12 cellular contexts compared by ENCODE assay signal in the genomic region with DNA sequence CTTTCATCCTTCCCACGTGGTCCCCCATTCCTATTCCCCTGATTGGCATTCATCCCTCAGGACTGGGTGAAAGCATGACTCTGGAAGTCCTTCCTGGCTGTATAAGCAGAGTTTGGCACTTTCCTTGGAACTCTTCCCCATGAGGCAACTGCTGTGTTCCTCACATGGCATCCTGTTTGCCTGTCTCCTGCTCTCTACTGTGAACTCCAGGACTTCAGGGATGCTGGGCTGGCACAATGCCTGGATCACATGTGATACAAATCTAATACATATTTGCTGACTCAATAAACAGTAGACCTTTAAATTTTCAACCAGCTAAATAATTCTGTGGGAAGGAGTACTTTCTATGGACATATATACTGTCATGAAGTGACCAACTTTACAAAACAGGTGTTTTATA. TPM values are rescaled to one million over a fixed set of nuclear protein-coding genes. Genes with fewer than 3 reads are reported as not detected.
DNase-seq lines count a peak whose midpoint lies in the region; ATAC-seq and TF ChIP-seq lines count a peak whose summit lies in the region.
"Had no signal": no experiment of that assay in that cellular context is flagged by ENCODE, and none has a peak within 500 bp of the region (broad histone marks: within the 10 kb centered on the region; RNA-seq: fewer than 3 reads in every experiment).

No MANE protein-coding gene starts in this region.

- H3K27me3 ChIP-seq in GM23248 (replicated peaks; ENCODE audit: insufficient read depth) (no peaks in the 10 kb centered on the region), gastrocnemius medialis (no peaks in the 10 kb centered on the region), A673 (replicated peaks; ENCODE audit: insufficient read depth, low read depth, low read length, poor library complexity) (no peaks in the 10 kb centered on the region)

- peaks cover 12% of the 10 kb centered on the region; the same call in 1 of the 2 replicates for H3F3A ChIP-seq in GM23248 (ENCODE audit: insufficient read depth)

- BruUV-seq in A673 (replicated peaks; lab: Mats Ljungman, UMichigan), result no TSS peak

- intact Hi-C loops in gastrocnemius medialis (cut with DNase I; ENCODE audit: low total_unique reads), result loop anchor here (5.0 kb wide), 2 partner anchors 246 to 356 kb away; a partner anchor contains a TSS
- intact Hi-C loops in A673 (cut with micrococcal nuclease; ENCODE audit: unreplicated experiment), result no loop called here

- POLR2A ChIA-PET in A673 (lab: Charles Lee; ENCODE audit: low non-redundant PET), result no interaction called here

- no peaks in the 10 kb centered on the region for H3K9me2 ChIP-seq in GM23248 (ENCODE audit: insufficient read depth)

- H3K9me3 ChIP-seq in GM23248 (ENCODE audit: low read depth), result no peaks in the 10 kb centered on the region
- H3K9me3 ChIP-seq in gastrocnemius medialis, result no peaks in the 10 kb centered on the region
- H3K9me3 ChIP-seq in A673 (ENCODE audit: low read depth, low read length, poor library complexity, severe bottlenecking), result no peaks in the 10 kb centered on the region

- peak overlapping the region; percentile 5 for H3K4me2 ChIP-seq in GM23248 (ENCODE audit: unreplicated experiment)

- in situ Hi-C loops in GM23248 (cut with MboI), result loop anchor here (25.0 kb wide), 2 partner anchors 361 to 886 kb away; a partner anchor contains a TSS
- in situ Hi-C loops in gastrocnemius medialis (cut with MboI; ENCODE audit: low sequenced_read_pairs in 4 of 4), result loop anchor here in 1 of 4 donors (10.0 kb wide), 1 partner anchor 47 kb away; a partner anchor contains a TSS

- H3K27ac ChIP-seq in GM23248 (no peak overlapping the region), gastrocnemius medialis (peak overlapping the region; percentile 79 to 90 (median 84)), A673 (ENCODE audit: low read depth, low read length, poor library complexity, severe bottlenecking) (no peak overlapping the region)

- WGBS in GM23248 (ENCODE audit: low coverage in 1 of 2, low lambda C conversion rate in 2 of 2, missing lambda C conversion rate in 2 of 2), 2 experiments, result 31 to 69% methylated on average over 1 of the region's 1 CpG

- H3K4me3 ChIP-seq in GM23248, result no peak overlapping the region
- no peak overlapping the region for H3K4me3 ChIP-seq in gastrocnemius medialis
- no peak overlapping the region for H3K4me3 ChIP-seq in A673 (ENCODE audit: low read depth, low read length, poor library complexity, severe bottlenecking)

- no peak for TF ChIP-seq POLR2A in gastrocnemius medialis (IDR thresholded peaks at IDR 0.05)

- DNase-seq in GM23248 (peak; percentile 72), fibroblast of peridontal ligament (ENCODE audit: extremely low read depth) (peak; percentile 71), gastrocnemius medialis (peak; percentile 61 to 67), A673 (ENCODE audit: low spot score) (no peak), hippocampal formation (lab: John Stamatoyannopoulos, UW) (no peak)
- no peak for DNase-seq in activated T-cell treated with anti-CD3 and anti-CD28 coated beads, Interleukin-2, amount 50 U/mL, for 48 hours
- DNase-seq in stimulated activated CD4-positive, alpha-beta T cell treated with anti-CD3 and anti-CD28 coated beads, Interleukin-4, amount 100 ng/mL, for 24 hours, result no peak
- DNase-seq: activated T-cell treated with anti-CD3 and anti-CD28 coated beads, Interleukin-2, amount 50 U/mL, for 24 hours; anterior cingulate cortex; GOT3; NCI-H187 had no signal

- ATAC-seq in SK-N-SH treated with all-trans-retinoic acid at 6 μM for 48 hours, result peak; percentile 60
- ATAC-seq in gastrocnemius medialis, result peak; percentile 24 to 51

- H3K9ac ChIP-seq in GM23248, result no peak overlapping the region

- no peaks in the 10 kb centered on the region for H4K20me1 ChIP-seq in GM23248 (ENCODE audit: insufficient read depth)

- CTCF ChIA-PET in A673 (lab: Charles Lee), result no interaction called here

- TF ChIP-seq CTCF in gastrocnemius medialis (IDR thresholded peaks at IDR 0.05 in 4 of 5, conservative IDR thresholded peaks at IDR 0.05 in 1 of 5), result no peak
- TF ChIP-seq CTCF in A673 (conservative IDR thresholded peaks at IDR 0.05; ENCODE audit: low read depth, low read length), result no peak

- no peaks in the 10 kb centered on the region for H3K79me2 ChIP-seq in GM23248 (ENCODE audit: insufficient read depth)

- H3K4me1 ChIP-seq in GM23248 (ENCODE audit: insufficient read depth) (peaks cover 16% of the 10 kb centered on the region), gastrocnemius medialis (peaks cover 36 to 38% of the 10 kb centered on the region in 2 donors), A673 (ENCODE audit: insufficient read depth, low read length, poor library complexity, severe bottlenecking) (no peaks in the 10 kb centered on the region)

- H2AFZ ChIP-seq in GM23248, result no peak overlapping the region

- no peaks in the 10 kb centered on the region for H3K36me3 ChIP-seq in GM23248 (ENCODE audit: low read depth)
- H3K36me3 ChIP-seq in gastrocnemius medialis, result no peaks in the 10 kb centered on the region
- H3K36me3 ChIP-seq in A673 (ENCODE audit: insufficient read depth, low read length, poor library complexity, severe bottlenecking), result peaks cover 22% of the 10 kb centered on the region

TF ChIP-seq in SK-N-SH treated with all-trans-retinoic acid at 6 μM for 48 hours, 23 proteins besides CTCF, POLR2A, EP300 and RAD21:
- TF ChIP-seq RARB (CRISPR knock-in tag; IDR thresholded peaks at IDR 0.05) (peak; percentile 30; the same call in 1 of the 2 replicates), TOX (CRISPR knock-in tag; IDR thresholded peaks at IDR 0.05; ENCODE audit: borderline replicate concordance) (peak; percentile 57; the same call in 1 of the 2 replicates), PPARA (CRISPR knock-in tag; IDR thresholded peaks at IDR 0.05; ENCODE audit: borderline replicate concordance) (no peak), OSR1 (CRISPR knock-in tag; IDR thresholded peaks at IDR 0.05) (no peak), ZC3H10 (CRISPR knock-in tag; IDR thresholded peaks at IDR 0.05) (no peak)

RNA-seq across cellular contexts. Expression of a gene that starts 46.8 kb away (rescaled TPM):
- total RNA-seq in GM23248 (2014; rRNA removed; shearing (Covaris generic)), result 38.6 and 41.4 TPM in 2 replicates
- 19.8 and 20.8 TPM in 2 replicates for polyA plus RNA-seq in GM23248 (2016; fragmentation: Nextera tagmentation; extraction: Ambion mirVana)
- total RNA-seq in gastrocnemius medialis, result 10 to 100 TPM; 18.1 to 51.1 (median 31.9) TPM
- total RNA-seq in A673 (2021), result 23.4 and 24.3 TPM in 2 replicates

Comparison
In these comparisons a context has a peak if more than half of its experiments do, and no peak if none do; other contexts are left out.
1. DNase-seq: peak in GM23248 (single experiment), fibroblast of peridontal ligament (single experiment) and gastrocnemius medialis (2 of 2); none in activated T-cell treated with anti-CD3 and anti-CD28 coated beads, Interleukin-2, amount 50 U/mL, for 48 hours (0 of 2), A673 (single experiment), stimulated activated CD4-positive, alpha-beta T cell treated with anti-CD3 and anti-CD28 coated beads, Interleukin-4, amount 100 ng/mL, for 24 hours (single experiment) and hippocampal formation (0 of 2).
2. H3K27ac ChIP-seq: peak in gastrocnemius medialis (4 of 4); none in GM23248 (single experiment) and A673 (single experiment).